ENCODE assay signal across 1 cellular context in genomic region chr13:95781016-95781415, GRCh38.
TF ChIP-seq lines count a peak whose summit lies in the region.

No MANE protein-coding gene starts in this region.

TF ChIP-seq in GM23338, 12 proteins besides CTCF, POLR2A, EP300 and RAD21 (continued from another document):
- no peak for TF ChIP-seq ETS1 (IDR thresholded peaks at IDR 0.05)
- TF ChIP-seq JUNB (IDR thresholded peaks at IDR 0.05; ENCODE audit: unreplicated experiment), result no peak
- TF ChIP-seq EZH2 (IDR thresholded peaks at IDR 0.05; ENCODE audit: low read depth, unreplicated experiment), result no peak
- TF ChIP-seq STAT1 (IDR thresholded peaks at IDR 0.05; ENCODE audit: unreplicated experiment), result no peak
- TF ChIP-seq CREB1 (CRISPR knock-in tag; IDR thresholded peaks at IDR 0.05; ENCODE audit: low read depth), result no peak
- TF ChIP-seq ZNF331 (CRISPR knock-in tag; IDR thresholded peaks at IDR 0.05; ENCODE audit: low read depth), result no peak
- no peak for TF ChIP-seq ZNF462 (CRISPR knock-in tag; IDR thresholded peaks at IDR 0.05)
- no peak for TF ChIP-seq ZNF114 (CRISPR knock-in tag; IDR thresholded peaks at IDR 0.05)
